In genomic region chr7:14341200-14341599, GRCh38 we compare ENCODE assay signal across 15 cellular contexts.
"Had no signal": no experiment of that assay in that cellular context is flagged by ENCODE, and none has a peak within 500 bp of the region (broad histone marks: within the 10 kb centered on the region; RNA-seq: fewer than 3 reads in every experiment).

No MANE protein-coding gene starts in this region.

- H3K4me1 Mint-ChIP-seq: naive thymus-derived CD8-positive, alpha-beta T cell; stimulated activated naive CD8-positive, alpha-beta T cell treated with anti-CD3 and anti-CD28 coated beads, Interleukin-15, amount 100 ng/mL, for 72 hours had no signal

- H3K27me3 ChIP-seq: ascending aorta, dorsolateral prefrontal cortex, esophagus muscularis mucosa, testis, upper lobe of right lung had no signal

- H3K36me3 Mint-ChIP-seq: naive thymus-derived CD8-positive, alpha-beta T cell had no signal

- H3K27me3 Mint-ChIP-seq: naive thymus-derived CD8-positive, alpha-beta T cell; stimulated activated naive CD8-positive, alpha-beta T cell treated with anti-CD3 and anti-CD28 coated beads, Interleukin-15, amount 100 ng/mL, for 72 hours had no signal

- H3K36me3 ChIP-seq: ascending aorta, esophagus muscularis mucosa, upper lobe of right lung had no signal

- H3K4me1 ChIP-seq: ascending aorta, upper lobe of right lung had no signal

- ATAC-seq: activated CD8-positive, alpha-beta T cell treated with anti-CD3 and anti-CD28 coated beads, Interleukin-2, amount 10 ng/mL, durations not matched to agents 7 days and 5 days; left lobe of liver; mucosa of descending colon; naive thymus-derived CD8-positive, alpha-beta T cell; stimulated activated naive CD8-positive, alpha-beta T cell treated with anti-CD3 and anti-CD28 coated beads, Interleukin-15, amount 100 ng/mL, for 72 hours; upper lobe of right lung had no signal

- H3K4me3 Mint-ChIP-seq: activated CD8-positive, alpha-beta T cell treated with anti-CD3 and anti-CD28 coated beads, Interleukin-2, amount 10 ng/mL, durations not matched to agents 7 days and 5 days; naive thymus-derived CD8-positive, alpha-beta T cell; stimulated activated naive CD8-positive, alpha-beta T cell treated with anti-CD3 and anti-CD28 coated beads, Interleukin-15, amount 100 ng/mL, for 72 hours had no signal

- DNase-seq: activated CD4-positive, alpha-beta T cell treated with anti-CD3 and anti-CD28 coated beads for 48 hours; activated CD8-positive, alpha-beta memory T cell treated with anti-CD3 and anti-CD28 coated beads, Interleukin-2, amount 50 U/mL, for 48 hours; activated CD8-positive, alpha-beta T cell treated with anti-CD3 and anti-CD28 coated beads, Interleukin-2, amount 10 ng/mL, durations not matched to agents 7 days and 5 days; dorsolateral prefrontal cortex; foreskin fibroblast; islet precursor cell; mucosa of descending colon; naive thymus-derived CD8-positive, alpha-beta T cell; stimulated activated CD4-positive, alpha-beta T cell treated with anti-CD3 and anti-CD28 coated beads, Interleukin-2, amount 100 ng/mL, for 48 hours; stimulated activated naive CD8-positive, alpha-beta T cell treated with anti-CD3 and anti-CD28 coated beads, Interleukin-15, amount 100 ng/mL, for 72 hours; testis; upper lobe of right lung had no signal

- H3K27ac ChIP-seq: ascending aorta, upper lobe of right lung had no signal

- H3K4me3 ChIP-seq: ascending aorta, dorsolateral prefrontal cortex, esophagus muscularis mucosa, mucosa of descending colon, testis, upper lobe of right lung had no signal

- H3K27ac Mint-ChIP-seq: activated CD8-positive, alpha-beta T cell treated with anti-CD3 and anti-CD28 coated beads, Interleukin-2, amount 10 ng/mL, durations not matched to agents 7 days and 5 days; naive thymus-derived CD8-positive, alpha-beta T cell; stimulated activated naive CD8-positive, alpha-beta T cell treated with anti-CD3 and anti-CD28 coated beads, Interleukin-15, amount 100 ng/mL, for 72 hours had no signal

- H3K9me3 ChIP-seq: ascending aorta, esophagus muscularis mucosa, mucosa of descending colon, testis, upper lobe of right lung had no signal
